Comparison of ENCODE assay signal across 27 cellular contexts in genomic region chr7:41655470-41655869, GRCh38. TPM values are rescaled to one million over a fixed set of nuclear protein-coding genes. Genes with fewer than 3 reads are reported as not detected.
DNase-seq lines count a peak whose midpoint lies in the region; ATAC-seq, FAIRE-seq and TF ChIP-seq lines count a peak whose summit lies in the region.
"Had no signal": no experiment of that assay in that cellular context is flagged by ENCODE, and none has a peak within 500 bp of the region (broad histone marks: within the 10 kb centered on the region; RNA-seq: fewer than 3 reads in every experiment).

No MANE protein-coding gene starts in this region.

- H3K18ac ChIP-seq in IMR-90 (ENCODE audit: low read depth, low read length): no peak overlapping the region; the same call in 1 of the 2 replicates

- H2AK9ac ChIP-seq in IMR-90 (replicated peaks; ENCODE audit: low read depth, low read length, poor library complexity): no peak overlapping the region

- H3K79me2 ChIP-seq in astrocyte (ENCODE audit: insufficient read depth, low read length): no peaks in the 10 kb centered on the region

- H3K36me3 ChIP-seq in IMR-90 (ENCODE audit: control insufficient read depth, insufficient read depth, low read length): no peaks in the 10 kb centered on the region
- no peaks in the 10 kb centered on the region for H3K36me3 ChIP-seq in astrocyte (ENCODE audit: insufficient read depth, low read length)
- H3K36me3 ChIP-seq: BLaER1, HAP-1 had no signal

- no peak overlapping the region for H3K4me3 ChIP-seq in IMR-90 (ENCODE audit: insufficient read depth, low read depth, low read length)
- no peak overlapping the region for H3K4me3 ChIP-seq in astrocyte (ENCODE audit: insufficient read depth, low read depth, low read length)
- H3K4me3 ChIP-seq: BLaER1, HAP-1 had no signal

- FAIRE-seq in astrocyte (lab: Jason Lieb, UNC): peak; percentile 9
- FAIRE-seq: A204.1, GM18507 had no signal

- no peak overlapping the region for H2AK5ac ChIP-seq in IMR-90 (ENCODE audit: low read depth, low read length)

- dilution Hi-C loops in IMR-90 (cut with HindIII; ENCODE audit: low sequenced_read_pairs, unreplicated experiment): no loop called here

- H2BK20ac ChIP-seq in IMR-90 (ENCODE audit: low read depth, low read length): peak overlapping the region; percentile 45

- H3K9me1 ChIP-seq in IMR-90 (ENCODE audit: insufficient read depth, low read length): no peaks in the 10 kb centered on the region

- H3K9ac ChIP-seq in IMR-90 (ENCODE audit: low read depth, low read length) (no peak overlapping the region), astrocyte (ENCODE audit: low read length) (no peak overlapping the region)
- H3K9ac ChIP-seq: BLaER1, KMS-11 had no signal

- no peak overlapping the region for H4K91ac ChIP-seq in IMR-90 (ENCODE audit: insufficient read depth, low read depth, low read length)

- H2BK120ac ChIP-seq in IMR-90 (ENCODE audit: low read depth, low read length): peak overlapping the region; percentile 25; the same call in 1 of the 2 replicates

- intact Hi-C loops in IMR-90 (cut with micrococcal nuclease): no loop called here

- no peak for TF ChIP-seq RAD21 in IMR-90 (IDR thresholded peaks at IDR 0.05; ENCODE audit: low read length)

- TF ChIP-seq CTCF in IMR-90 (conservative IDR thresholded peaks at IDR 0.05; ENCODE audit: low read depth, low read length) (no peak), astrocyte (IDR thresholded peaks at IDR 0.05; ENCODE audit: insufficient read depth, low read depth, low read length) (no peak), osteocyte (IDR thresholded peaks at IDR 0.05) (no peak)

- H2AFZ ChIP-seq in IMR-90 (replicated peaks; ENCODE audit: low read length, poor library complexity) (no peak overlapping the region), astrocyte (ENCODE audit: low read depth, low read length) (no peak overlapping the region)

- peaks cover 3% of the 10 kb centered on the region for H3K4me1 Mint-ChIP-seq in astrocyte (ENCODE audit: low read depth, unreplicated experiment)
- peaks cover 24% of the 10 kb centered on the region for H3K4me1 Mint-ChIP-seq in osteocyte (ENCODE audit: unreplicated experiment)
- no peaks in the 10 kb centered on the region for H3K4me1 Mint-ChIP-seq in activated naive CD4-positive, alpha-beta T cell treated with anti-CD3 and anti-CD28 coated beads, Interleukin-2, amount 10 ng/mL, durations not matched to agents 7 days and 5 days
- H3K4me1 Mint-ChIP-seq: CD4-positive, CD25-positive, alpha-beta regulatory T cell; IgD-negative memory B cell had no signal

- no peak overlapping the region for H2BK5ac ChIP-seq in IMR-90 (ENCODE audit: low read depth, low read length, poor library complexity, severe bottlenecking)

- WGBS in IMR-90 (ENCODE audit: extremely low coverage in 2 of 2, insufficient read length in 1 of 2), 2 experiments: no CpG with 5 or more reads among the region's 3 CpGs

- H3K56ac ChIP-seq in IMR-90 (ENCODE audit: extremely low read depth, insufficient read depth, low read length): no peak overlapping the region

- DNase-seq in IMR-90 (no peak), astrocyte (ENCODE audit: low read depth) (no peak), left lobe of liver (ENCODE audit: low spot score) (no peak), osteocyte (ENCODE audit: extremely low spot score, unreplicated experiment) (no peak), NCI-H2227 treated with DMSO at 0.1 percent for 48 hours (lab: John Stamatoyannopoulos, UW) (no peak), HT-29 (ENCODE audit: low spot score) (no peak)
- no peak for DNase-seq in activated naive CD4-positive, alpha-beta T cell treated with anti-CD3 and anti-CD28 coated beads, Interleukin-2, amount 10 ng/mL, durations not matched to agents 7 days and 5 days
- DNase-seq: CD4-positive, CD25-positive, alpha-beta regulatory T cell; DMS153; DND-41; HFFc6; NCI-H1092; NCI-H1436; NCI-H187; NCI-H446 treated with DMSO at 0.1 percent for 48 hours; NCI-H526; NCI-H82; SHP77 treated with DMSO at 0.1 percent for 48 hours had no signal

- H3K4me1 ChIP-seq in IMR-90 (ENCODE audit: control insufficient read depth, insufficient read depth, low read length) (peaks cover 4% of the 10 kb centered on the region; the same call in 1 of the 2 replicates), astrocyte (ENCODE audit: insufficient read depth, low read length) (no peaks in the 10 kb centered on the region)
- H3K4me1 ChIP-seq: BLaER1, HAP-1 had no signal

- H3K27me3 ChIP-seq in IMR-90 (ENCODE audit: control insufficient read depth, insufficient read depth, low read length) (no peaks in the 10 kb centered on the region), astrocyte (ENCODE audit: insufficient read depth, low read length) (no peaks in the 10 kb centered on the region)
- H3K27me3 ChIP-seq: BLaER1 had no signal

- 0 out of 2 replicates have a peak overlapping the region, but pooled peaks have one; percentile 39 for H3K14ac ChIP-seq in IMR-90 (replicated peaks; ENCODE audit: low read depth, low read length)

- ATAC-seq in IMR-90 (ENCODE audit: low read depth) (no peak), left lobe of liver (peak; percentile 81), esophagus mucosa (no peak)
- ATAC-seq: Panc1 had no signal

- no peaks in the 10 kb centered on the region for H3K9me3 ChIP-seq in IMR-90 (ENCODE audit: control insufficient read depth, insufficient read depth, low read length)
- H3K9me3 ChIP-seq in astrocyte (ENCODE audit: insufficient read depth, low read depth, low read length): no peaks in the 10 kb centered on the region
- H3K9me3 ChIP-seq: BLaER1, HAP-1 had no signal

- H3K27me3 Mint-ChIP-seq in astrocyte (ENCODE audit: low read depth, unreplicated experiment) (peaks cover 3% of the 10 kb centered on the region), osteocyte (ENCODE audit: unreplicated experiment) (no peaks in the 10 kb centered on the region)
- H3K27me3 Mint-ChIP-seq in activated naive CD4-positive, alpha-beta T cell treated with anti-CD3 and anti-CD28 coated beads, Interleukin-2, amount 10 ng/mL, durations not matched to agents 7 days and 5 days: no peaks in the 10 kb centered on the region
- H3K27me3 Mint-ChIP-seq: CD4-positive, CD25-positive, alpha-beta regulatory T cell had no signal

- H3K9me3 Mint-ChIP-seq in astrocyte (ENCODE audit: unreplicated experiment) (peaks cover 7% of the 10 kb centered on the region), osteocyte (ENCODE audit: unreplicated experiment) (no peaks in the 10 kb centered on the region)
- H3K9me3 Mint-ChIP-seq in activated naive CD4-positive, alpha-beta T cell treated with anti-CD3 and anti-CD28 coated beads, Interleukin-2, amount 10 ng/mL, durations not matched to agents 7 days and 5 days: no peaks in the 10 kb centered on the region
- H3K9me3 Mint-ChIP-seq: HFFc6 had no signal

- H3K27ac ChIP-seq in IMR-90 (ENCODE audit: insufficient read depth, low read length) (no peak overlapping the region), astrocyte (ENCODE audit: low read depth, low read length) (no peak overlapping the region)
- H3K27ac ChIP-seq: BLaER1, KMS-11, RWPE1 had no signal

- POLR2A ChIA-PET in IMR-90 (lab: Charles Lee; ENCODE audit: unreplicated experiment): no interaction called here

- no peak overlapping the region for H3K4me3 Mint-ChIP-seq in astrocyte (ENCODE audit: unreplicated experiment)
- no peak overlapping the region for H3K4me3 Mint-ChIP-seq in osteocyte (ENCODE audit: unreplicated experiment)
- no peak overlapping the region for H3K4me3 Mint-ChIP-seq in activated naive CD4-positive, alpha-beta T cell treated with anti-CD3 and anti-CD28 coated beads, Interleukin-2, amount 10 ng/mL, durations not matched to agents 7 days and 5 days
- H3K4me3 Mint-ChIP-seq: CD4-positive, CD25-positive, alpha-beta regulatory T cell; HFFc6; IgD-negative memory B cell had no signal

- H4K8ac ChIP-seq in IMR-90 (ENCODE audit: low read depth in 2 of 2, low read length in 2 of 2): no peak overlapping the region

- peaks cover 6% of the 10 kb centered on the region for H3K36me3 Mint-ChIP-seq in astrocyte (ENCODE audit: low read depth, unreplicated experiment)
- no peaks in the 10 kb centered on the region for H3K36me3 Mint-ChIP-seq in osteocyte (ENCODE audit: unreplicated experiment)
- no peaks in the 10 kb centered on the region for H3K36me3 Mint-ChIP-seq in activated naive CD4-positive, alpha-beta T cell treated with anti-CD3 and anti-CD28 coated beads, Interleukin-2, amount 10 ng/mL, durations not matched to agents 7 days and 5 days
- H3K36me3 Mint-ChIP-seq: CD4-positive, CD25-positive, alpha-beta regulatory T cell; IgD-negative memory B cell had no signal

- no peak overlapping the region for H3K27ac Mint-ChIP-seq in astrocyte (ENCODE audit: unreplicated experiment)
- H3K27ac Mint-ChIP-seq in osteocyte (ENCODE audit: unreplicated experiment): peak overlapping the region; percentile 43
- H3K27ac Mint-ChIP-seq in activated naive CD4-positive, alpha-beta T cell treated with anti-CD3 and anti-CD28 coated beads, Interleukin-2, amount 10 ng/mL, durations not matched to agents 7 days and 5 days: no peak overlapping the region
- H3K27ac Mint-ChIP-seq: CD4-positive, CD25-positive, alpha-beta regulatory T cell; HFFc6; IgD-negative memory B cell had no signal

- TF ChIP-seq POLR2A in IMR-90 (IDR thresholded peaks at IDR 0.05; ENCODE audit: low read depth, low read length): no peak

- peak overlapping the region; percentile 24; the same call in 1 of the 2 replicates for H3K23ac ChIP-seq in IMR-90 (ENCODE audit: low read depth, low read length)

- no peak overlapping the region for H3K4ac ChIP-seq in IMR-90 (ENCODE audit: low read depth, low read length)

- H4K5ac ChIP-seq in IMR-90 (ENCODE audit: low read depth, low read length): no peak overlapping the region

- BruUV-seq in IMR-90 (replicated peaks; lab: Mats Ljungman, UMichigan): no TSS peak

- no peaks in the 10 kb centered on the region for H3K79me1 ChIP-seq in IMR-90 (ENCODE audit: low read depth in 1 of 2, low read length in 2 of 2)

- H2BK15ac ChIP-seq in IMR-90 (ENCODE audit: low read depth, low read length): no peak overlapping the region

- CTCF ChIA-PET in IMR-90 (lab: Yijun Ruan, JAX): interaction anchor here (1.5 kb wide), 1 partner anchor 21 kb away, joined by 3 read pairs; no protein-coding TSS in a partner anchor
- CTCF ChIA-PET in activated naive CD4-positive, alpha-beta T cell treated with anti-CD3 and anti-CD28 coated beads, Interleukin-2, amount 10 ng/mL, durations not matched to agents 7 days and 5 days (lab: Charles Lee): no interaction called here

- in situ Hi-C loops in IMR-90 (cut with MboI; ENCODE audit: low sequenced_read_pairs): no loop called here

- H3K4me2 ChIP-seq in IMR-90 (ENCODE audit: low read depth, low read length) (peak overlapping the region; percentile 45; the same call in 1 of the 2 replicates), astrocyte (ENCODE audit: low read length) (no peak overlapping the region)
- H3K4me2 ChIP-seq: BLaER1, KMS-11 had no signal

- H4K20me1 ChIP-seq in IMR-90 (ENCODE audit: insufficient read depth, low read length): no peaks in the 10 kb centered on the region
- H4K20me1 ChIP-seq in astrocyte (ENCODE audit: insufficient read depth, low read length): no peaks in the 10 kb centered on the region
- H4K20me1 ChIP-seq: BLaER1 had no signal

RNA-seq across cellular contexts. Expression of gene INHBA, which starts 47.4 kb away (rescaled TPM):
- total RNA-seq in IMR-90 (2012; rRNA removed) (112 and 133 TPM in 2 replicates), astrocyte (103 and 164 TPM in 2 replicates), left lobe of liver (2.6 TPM), osteocyte (198 and 199 TPM in 2 replicates), esophagus mucosa (0.84 TPM)
- 60.2 and 76.7 TPM in 2 replicates for polyA plus RNA-seq in IMR-90 (2012; rRNA removed)
- polyA plus RNA-seq in IMR-90 (2012; cell fraction: cytosol; rRNA removed): 47.7 and 58.4 TPM in 2 replicates
- polyA plus RNA-seq in IMR-90 (2012; cell fraction: nucleus; rRNA removed; ENCODE audit: low replicate concordance): 126 and 200 TPM in 2 replicates
- not detected in 2 replicates for total RNA-seq in HT-29 (2014; rRNA removed; shearing (Covaris generic))
- total RNA-seq: CD4-positive, CD25-positive, alpha-beta regulatory T cell had no signal
- polyA plus RNA-seq: CD4-positive, CD25-positive, alpha-beta regulatory T cell; IgD-negative memory B cell had no signal

Comparison
In these comparisons a context has a peak if more than half of its experiments do, and no peak if none do; other contexts are left out.
1. RNA of gene INHBA, which starts 47.4 kb away (total RNA-seq): 198 to 199 TPM in osteocyte, 112 to 133 TPM in IMR-90 and 103 to 164 TPM in astrocyte; 2.6 TPM in left lobe of liver (single experiment), 0.84 TPM in esophagus mucosa (single experiment) and not detected in HT-29; every median in the first group is over 10 times any median in the second.